Comparison of ENCODE assay signal across 18 cellular contexts in genomic region chr1:15691434-15692032, GRCh38. TPM values are rescaled to one million over a fixed set of nuclear protein-coding genes. Genes with fewer than 3 reads are reported as not detected.
A peak's percentile ranks its signal among the peaks of the same experiment; 100 is the strongest.
DNase-seq lines count a peak whose midpoint lies in the region; ATAC-seq and TF ChIP-seq lines count a peak whose summit lies in the region.
"Had no signal": no experiment of that assay in that cellular context is flagged by ENCODE, and none has a peak within 500 bp of the region (broad histone marks: within the 10 kb centered on the region; RNA-seq: fewer than 3 reads in every experiment).

No MANE protein-coding gene starts in this region.

- peak overlapping the region; percentile 78 for H4K12ac ChIP-seq in trophoblast cell (ENCODE audit: low read depth, low read length)

- intact Hi-C loops in heart right ventricle (cut with DNase I), result loop anchor here in 1 of 10 donors (10.0 kb wide), 1 partner anchor 87 kb away; no protein-coding TSS in a partner anchor
- intact Hi-C loops in Caco-2 (cut with micrococcal nuclease; ENCODE audit: unreplicated experiment), result no loop called here

- no peak overlapping the region for H4K91ac ChIP-seq in trophoblast cell (ENCODE audit: low read depth, low read length)

- BruUV-seq in Caco-2 (replicated peaks; lab: Mats Ljungman, UMichigan), result no TSS peak

- H3K4me1 Mint-ChIP-seq in Caco-2 (ENCODE audit: low read depth, unreplicated experiment), result no peaks in the 10 kb centered on the region

- H3K4me3 ChIP-seq in adipocyte (ENCODE audit: low read length), result peak overlapping the region; percentile 32
- peak overlapping the region in 1 of 10 donors; percentile 23 for H3K4me3 ChIP-seq in heart right ventricle
- H3K4me3 ChIP-seq in trophoblast cell (ENCODE audit: low read depth, low read length), result no peak overlapping the region
- H3K4me3 ChIP-seq in Caco-2 (ENCODE audit: low read depth, low read length), result no peak overlapping the region

- H3K36me3 Mint-ChIP-seq in activated naive CD4-positive, alpha-beta T cell treated with anti-CD3 and anti-CD28 coated beads, Interleukin-2, amount 50 U/mL, for 72 hours, result peaks cover 0 to 22% of the 10 kb centered on the region in 2 donors
- H3K36me3 Mint-ChIP-seq in Caco-2 (ENCODE audit: insufficient read depth, unreplicated experiment), result no peaks in the 10 kb centered on the region

- H2BK12ac ChIP-seq in trophoblast cell (ENCODE audit: low read length), result no peak overlapping the region

- POLR2A ChIA-PET in Caco-2 (lab: Charles Lee), result no interaction called here

- no peaks in the 10 kb centered on the region for H3K27me3 Mint-ChIP-seq in Caco-2 (ENCODE audit: insufficient read depth, unreplicated experiment)
- H3K27me3 Mint-ChIP-seq: activated CD4-positive, alpha-beta memory T cell treated with anti-CD3 and anti-CD28 coated beads, Interleukin-2, amount 10 ng/mL, durations not matched to agents 7 days and 5 days had no signal

- peak; percentile 33 for DNase-seq in AG20443 (ENCODE audit: low spot score)
- no peak for DNase-seq in adipocyte (ENCODE audit: low read depth)
- DNase-seq in heart right ventricle, result peak; percentile 46 to 68
- DNase-seq in trophoblast cell, result no peak
- no peak for DNase-seq in NCI-H2196 (lab: John Stamatoyannopoulos, UW; ENCODE audit: unreplicated experiment)
- DNase-seq in activated naive CD4-positive, alpha-beta T cell treated with anti-CD3 and anti-CD28 coated beads, Interleukin-2, amount 50 U/mL, for 72 hours (ENCODE audit: low spot score in 2 of 2), result no peak
- DNase-seq in Caco-2, result no peak
- DNase-seq: activated CD4-positive, alpha-beta memory T cell treated with anti-CD3 and anti-CD28 coated beads, Interleukin-2, amount 10 ng/mL, durations not matched to agents 7 days and 5 days; activated naive CD4-positive, alpha-beta T cell treated with anti-CD3 and anti-CD28 coated beads, Interleukin-2, amount 50 U/mL, for 16 hours; DND-41; foreskin melanocyte; GOT3; MV-4-11; stimulated activated CD4-positive, alpha-beta T cell treated with anti-CD3 and anti-CD28 coated beads, Interleukin-15, amount 100 ng/mL, for 24 hours; T-helper 9 cell had no signal

- no peak overlapping the region for H3K4me3 Mint-ChIP-seq in Caco-2 (ENCODE audit: unreplicated experiment)
- H3K4me3 Mint-ChIP-seq: activated CD4-positive, alpha-beta memory T cell treated with anti-CD3 and anti-CD28 coated beads, Interleukin-2, amount 10 ng/mL, durations not matched to agents 7 days and 5 days had no signal

- peak overlapping the region in 1 of 2 donors; percentile 50 for H3K27ac Mint-ChIP-seq in activated naive CD4-positive, alpha-beta T cell treated with anti-CD3 and anti-CD28 coated beads, Interleukin-2, amount 50 U/mL, for 72 hours
- no peak overlapping the region for H3K27ac Mint-ChIP-seq in Caco-2 (ENCODE audit: unreplicated experiment)
- H3K27ac Mint-ChIP-seq: activated CD4-positive, alpha-beta memory T cell treated with anti-CD3 and anti-CD28 coated beads, Interleukin-2, amount 10 ng/mL, durations not matched to agents 7 days and 5 days had no signal

- no peak overlapping the region for H3K14ac ChIP-seq in trophoblast cell (ENCODE audit: low read length)

- peaks cover 10% of the 10 kb centered on the region for H3K79me2 ChIP-seq in trophoblast cell (ENCODE audit: control insufficient read depth, insufficient read depth, low read length, poor library complexity)

- no peak overlapping the region for H2AK5ac ChIP-seq in trophoblast cell (ENCODE audit: low read length)

- H2BK5ac ChIP-seq in trophoblast cell (ENCODE audit: low read depth, low read length, poor library complexity), result no peak overlapping the region

- H4K8ac ChIP-seq in trophoblast cell (ENCODE audit: low read depth, low read length), result no peak overlapping the region

- CTCF ChIA-PET in Caco-2 (lab: Charles Lee), result no interaction called here

- peak overlapping the region in 9 of 10 donors; percentile 10 to 83 (median 45) for H3K27ac ChIP-seq in heart right ventricle
- H3K27ac ChIP-seq in trophoblast cell (ENCODE audit: low read depth, low read length), result no peak overlapping the region

- H3K4ac ChIP-seq in trophoblast cell (ENCODE audit: low read depth, low read length), result peak overlapping the region; percentile 76

- H3K9me3 ChIP-seq in adipocyte (ENCODE audit: control insufficient read depth, low read length) (no peaks in the 10 kb centered on the region), heart right ventricle (no peaks in the 10 kb centered on the region), trophoblast cell (ENCODE audit: insufficient read depth, low read depth, low read length) (no peaks in the 10 kb centered on the region), Caco-2 (no peaks in the 10 kb centered on the region)

- H3K18ac ChIP-seq in trophoblast cell (ENCODE audit: low read length), result peak overlapping the region; percentile 61

- ATAC-seq in heart right ventricle (peak; percentile 86 to 92 (median 90)), HG02870 (IDR thresholded peaks at IDR 0.05; ENCODE audit: unreplicated experiment) (no peak)
- no peak for ATAC-seq in activated naive CD4-positive, alpha-beta T cell treated with anti-CD3 and anti-CD28 coated beads, Interleukin-2, amount 50 U/mL, for 72 hours

- H2BK120ac ChIP-seq in trophoblast cell (ENCODE audit: insufficient read depth, low read length, poor library complexity), result no peak overlapping the region

- H3K9me3 Mint-ChIP-seq in activated naive CD4-positive, alpha-beta T cell treated with anti-CD3 and anti-CD28 coated beads, Interleukin-2, amount 50 U/mL, for 72 hours, result no peaks in the 10 kb centered on the region
- H3K9me3 Mint-ChIP-seq in Caco-2 (ENCODE audit: unreplicated experiment), result no peaks in the 10 kb centered on the region
- H3K9me3 Mint-ChIP-seq: activated CD4-positive, alpha-beta memory T cell treated with anti-CD3 and anti-CD28 coated beads, Interleukin-2, amount 10 ng/mL, durations not matched to agents 7 days and 5 days had no signal

- H3K27me3 ChIP-seq in adipocyte (replicated peaks; ENCODE audit: control insufficient read depth, insufficient read depth, low read length) (no peaks in the 10 kb centered on the region), heart right ventricle (no peaks in the 10 kb centered on the region), trophoblast cell (ENCODE audit: insufficient read depth, low read length) (no peaks in the 10 kb centered on the region), Caco-2 (replicated peaks; ENCODE audit: control insufficient read depth, insufficient read depth, low read length) (no peaks in the 10 kb centered on the region)

- H3K23ac ChIP-seq in trophoblast cell (ENCODE audit: low read length), result no peak overlapping the region

- H3K4me2 ChIP-seq in trophoblast cell (ENCODE audit: low read length), result no peak overlapping the region

- no peak overlapping the region for H2AFZ ChIP-seq in trophoblast cell (ENCODE audit: insufficient read depth, low read length, poor library complexity)

- no peak for TF ChIP-seq CTCF in heart right ventricle (IDR thresholded peaks at IDR 0.05)
- TF ChIP-seq CTCF in Caco-2 (IDR thresholded peaks at IDR 0.05; ENCODE audit: insufficient read depth in 1 of 2, low read depth in 1 of 2, low read length in 1 of 2, severe bottlenecking in 1 of 2, unreplicated experiment in 1 of 2), result no peak

- no peaks in the 10 kb centered on the region for H3K79me1 ChIP-seq in trophoblast cell (ENCODE audit: low read length)

- H3K36me3 ChIP-seq in adipocyte (ENCODE audit: control insufficient read depth, insufficient read depth, low read length, severe bottlenecking), result peaks cover 5% of the 10 kb centered on the region
- H3K36me3 ChIP-seq in heart right ventricle, result peaks cover 0 to 23% (median 0%) of the 10 kb centered on the region in 9 donors
- peaks cover 4 to 10% of the 10 kb centered on the region in 2 experiments for H3K36me3 ChIP-seq in trophoblast cell (ENCODE audit: control insufficient read depth in 1 of 2, insufficient read depth in 2 of 2, low read length in 2 of 2)
- no peaks in the 10 kb centered on the region for H3K36me3 ChIP-seq in Caco-2 (ENCODE audit: control insufficient read depth, insufficient read depth, low read length)

- H3K4me1 ChIP-seq in adipocyte (ENCODE audit: control insufficient read depth, insufficient read depth, low read length) (peaks cover 26% of the 10 kb centered on the region), heart right ventricle (peaks cover 12 to 61% (median 48%) of the 10 kb centered on the region in 9 donors), trophoblast cell (ENCODE audit: control insufficient read depth in 1 of 2, insufficient read depth in 2 of 2, low read length in 2 of 2) (peaks cover 0 to 2% of the 10 kb centered on the region in 2 experiments), Caco-2 (no peaks in the 10 kb centered on the region; the same call in 1 of the 2 replicates)

- WGBS in heart right ventricle, 2 donors, result 31 to 41% methylated on average over 11 of the region's 11 CpGs
- WGBS in trophoblast cell (ENCODE audit: extremely low coverage, insufficient coverage, insufficient read length), result no CpG with 5 or more reads among the region's 11 CpGs

- H3K9ac ChIP-seq in adipocyte (ENCODE audit: low read length), result peak overlapping the region; percentile 37
- H3K9ac ChIP-seq in trophoblast cell (ENCODE audit: low read length), result no peak overlapping the region

RNA-seq across cellular contexts. Expression of gene PLEKHM2, which starts 7.4 kb away (rescaled TPM):
- total RNA-seq in heart right ventricle, result 100 to 1,000 TPM in 1 of 10 donors, 10 to 100 TPM in 9; 69.0 to 106 (median 81.0) TPM
- polyA plus RNA-seq in heart right ventricle, result 10 to 100 TPM; 63.7 to 72.9 TPM
- 53.4 and 55.2 TPM in 2 replicates for polyA plus RNA-seq in trophoblast cell (2013)
- 10 to 100 TPM; 46.5 to 48.0 TPM for total RNA-seq in activated naive CD4-positive, alpha-beta T cell treated with anti-CD3 and anti-CD28 coated beads, Interleukin-2, amount 50 U/mL, for 72 hours
- total RNA-seq in Caco-2 (2022), result 33.3 and 38.6 TPM in 2 replicates

RNA-seq across cellular contexts. Expression of gene SLC25A34, which starts 44.5 kb away (rescaled TPM):
- 10 to 100 TPM in 6 of 10 donors, 1 to 10 TPM in 4; 6.0 to 44.9 (median 13.6) TPM for total RNA-seq in heart right ventricle
- 10 to 100 TPM in 1 of 2 donors, 1 to 10 TPM in 1; 1.1 to 36.1 TPM for polyA plus RNA-seq in heart right ventricle
- polyA plus RNA-seq in trophoblast cell (2013), result 0.42 and 0.44 TPM in 2 replicates
- 1 to 10 TPM in 1 of 2 donors, under 1 TPM in 1; 0.23 to 1.9 TPM for total RNA-seq in activated naive CD4-positive, alpha-beta T cell treated with anti-CD3 and anti-CD28 coated beads, Interleukin-2, amount 50 U/mL, for 72 hours
- total RNA-seq in Caco-2 (2022), result 0.49 and 1.1 TPM in 2 replicates

RNA-seq across cellular contexts. Expression of gene TMEM82, which starts 50.8 kb away (rescaled TPM):
- total RNA-seq in heart right ventricle (not detected), Caco-2 (2022) (2.7 and 3.5 TPM in 2 replicates)
- not detected for polyA plus RNA-seq in heart right ventricle
- polyA plus RNA-seq in trophoblast cell (2013), result 0.06 and 0.08 TPM in 2 replicates
- total RNA-seq in activated naive CD4-positive, alpha-beta T cell treated with anti-CD3 and anti-CD28 coated beads, Interleukin-2, amount 50 U/mL, for 72 hours, result not detected
- total RNA-seq: activated CD4-positive, alpha-beta memory T cell treated with anti-CD3 and anti-CD28 coated beads, Interleukin-2, amount 10 ng/mL, durations not matched to agents 7 days and 5 days; kidney epithelial cell; RPMI7951 had no signal

Comparison
In these comparisons a context has a peak if more than half of its experiments do, and no peak if none do; other contexts are left out.
1. DNase-seq: peak in AG20443 (single experiment) and heart right ventricle (2 of 2); none in adipocyte (single experiment), trophoblast cell (0 of 2), NCI-H2196 (single experiment), activated naive CD4-positive, alpha-beta T cell treated with anti-CD3 and anti-CD28 coated beads, Interleukin-2, amount 50 U/mL, for 72 hours (0 of 2) and Caco-2 (0 of 2).
2. ATAC-seq: peak in heart right ventricle (8 of 8); none in HG02870 (single experiment) and activated naive CD4-positive, alpha-beta T cell treated with anti-CD3 and anti-CD28 coated beads, Interleukin-2, amount 50 U/mL, for 72 hours (0 of 2).